Comparison of ENCODE assay signal across 8 cellular contexts in genomic region chr5:141182248-141182647, GRCh38. TPM values are rescaled to one million over a fixed set of nuclear protein-coding genes. Genes with fewer than 3 reads are reported as not detected.
A peak's percentile ranks its signal among the peaks of the same experiment; 100 is the strongest.
DNase-seq lines count a peak whose midpoint lies in the region; ATAC-seq, FAIRE-seq and TF ChIP-seq lines count a peak whose summit lies in the region.

PCDHB16 (plus strand) TSS chr5:141182387; CDS start chr5:141182560, 173 bp downstream.

- H3K36me3 ChIP-seq in SK-N-MC (ENCODE audit: insufficient read depth, low read length) (no peaks in the 10 kb centered on the region), skeletal muscle tissue (ENCODE audit: control insufficient read depth in 3 of 3, insufficient read depth in 3 of 3, low read length in 3 of 3) (no peaks in the 10 kb centered on the region), colonic mucosa (no peaks in the 10 kb centered on the region), small intestine (ENCODE audit: control insufficient read depth in 2 of 2, insufficient read depth in 2 of 2, low read length in 2 of 2) (no peaks in the 10 kb centered on the region)

- 15 to 31% (median 30%) methylated on average over 13 of the region's 13 CpGs for WGBS in small intestine, 3 donors

- peak; percentile 14 for DNase-seq in HEK293T (ENCODE audit: extremely low spot score)
- DNase-seq in SK-N-MC (ENCODE audit: low read depth, low spot score): peak; percentile 68
- peak; percentile 37 for DNase-seq in left ventricle myocardium superior
- no peak for DNase-seq in colonic mucosa
- no peak for DNase-seq in small intestine

- no peak for FAIRE-seq in small intestine (lab: Jason Lieb, UNC)

- no peak for TF ChIP-seq CTCF in colonic mucosa (IDR thresholded peaks at IDR 0.05)

- no peaks in the 10 kb centered on the region for H3K4me1 ChIP-seq in skeletal muscle tissue (ENCODE audit: control insufficient read depth in 3 of 3, insufficient read depth in 3 of 3, low read length in 3 of 3)
- no peaks in the 10 kb centered on the region for H3K4me1 ChIP-seq in colonic mucosa
- no peaks in the 10 kb centered on the region for H3K4me1 ChIP-seq in small intestine (ENCODE audit: control insufficient read depth in 2 of 2, insufficient read depth in 1 of 2, low read depth in 1 of 2, low read length in 1 of 2)

- H3K27me3 ChIP-seq in skeletal muscle tissue (ENCODE audit: control insufficient read depth in 3 of 3, insufficient read depth in 3 of 3, low read length in 3 of 3): peaks cover 0 to 10% (median 6%) of the 10 kb centered on the region in 3 donors
- H3K27me3 ChIP-seq in colonic mucosa: no peaks in the 10 kb centered on the region
- no peaks in the 10 kb centered on the region for H3K27me3 ChIP-seq in small intestine (ENCODE audit: control insufficient read depth in 2 of 2, insufficient read depth in 2 of 2, low read length in 2 of 2)

- CTCF ChIA-PET in HEK293T (lab: Yijun Ruan, JAX): interaction anchor here (0.6 to 1.3 kb wide), 4 partner anchors 18 to 1382 kb away, joined by 3 to 5 read pairs (median 3); partner anchors contain the start of gene PCDHB5

- no peaks in the 10 kb centered on the region for H3K9me3 ChIP-seq in SK-N-MC (ENCODE audit: low read depth, low read length)
- peaks cover 6 to 19% (median 12%) of the 10 kb centered on the region in 3 donors for H3K9me3 ChIP-seq in skeletal muscle tissue (ENCODE audit: control insufficient read depth in 3 of 3, low read length in 3 of 3)
- no peaks in the 10 kb centered on the region for H3K9me3 ChIP-seq in colonic mucosa
- H3K9me3 ChIP-seq in small intestine (ENCODE audit: control insufficient read depth, low read depth): no peaks in the 10 kb centered on the region

- peak within 1 kb of the TSS; percentile 77 for H3K4me3 ChIP-seq in SK-N-MC
- H3K4me3 ChIP-seq in skeletal muscle tissue (ENCODE audit: low read length in 3 of 3): peak within 1 kb of the TSS; percentile 45 to 60 (median 49)
- H3K4me3 ChIP-seq in colonic mucosa: no peak within 1 kb of the TSS
- H3K4me3 ChIP-seq in small intestine (ENCODE audit: low read depth in 1 of 2, low read length in 2 of 2): no peak within 1 kb of the TSS

- POLR2A ChIA-PET in HEK293T (lab: Yijun Ruan, JAX): no interaction called here

- ATAC-seq in left ventricle myocardium superior (peak; percentile 54), GM18511 (IDR thresholded peaks at IDR 0.05; ENCODE audit: unreplicated experiment) (no peak), HG02610 (IDR thresholded peaks at IDR 0.05; ENCODE audit: unreplicated experiment) (no peak)

- H3K27ac ChIP-seq in SK-N-MC (no peak within 1 kb of the TSS), skeletal muscle tissue (ENCODE audit: low read depth, low read length) (no peak within 1 kb of the TSS), colonic mucosa (no peak within 1 kb of the TSS), small intestine (ENCODE audit: low read depth in 1 of 2, low read length in 1 of 2) (no peak within 1 kb of the TSS)

- intact Hi-C loops in left ventricle myocardium superior (cut with micrococcal nuclease): no loop called here
- intact Hi-C loops in colonic mucosa (cut with DNase I): no loop called here

- H3K9ac ChIP-seq in SK-N-MC (ENCODE audit: insufficient read length) (peak within 1 kb of the TSS; percentile 76), skeletal muscle tissue (ENCODE audit: low read depth in 1 of 3, low read length in 3 of 3) (peak within 1 kb of the TSS in 2 of 3 donors; percentile 10 to 59), colonic mucosa (ENCODE audit: low read depth in 2 of 2, low read length in 2 of 2) (no peak within 1 kb of the TSS)

TF ChIP-seq in HEK293T, 16 proteins besides CTCF, POLR2A, EP300 and RAD21:
- no peak for TF ChIP-seq SUZ12 (IDR thresholded peaks at IDR 0.05)
- TF ChIP-seq FOXM1 (IDR thresholded peaks at IDR 0.05; ENCODE audit: borderline replicate concordance): no peak
- TF ChIP-seq BHLHE40 (IDR thresholded peaks at IDR 0.05; ENCODE audit: borderline replicate concordance): no peak
- no peak for TF ChIP-seq SP1 (IDR thresholded peaks at IDR 0.05)
- no peak for TF ChIP-seq ZNF384 (IDR thresholded peaks at IDR 0.05)
- no peak for TF ChIP-seq FOXA1 (IDR thresholded peaks at IDR 0.05)
- no peak for TF ChIP-seq ELF4 (IDR thresholded peaks at IDR 0.05)
- TF ChIP-seq FOXK2 (IDR thresholded peaks at IDR 0.05): no peak
- TF ChIP-seq NFRKB (IDR thresholded peaks at IDR 0.05): no peak
- TF ChIP-seq PKNOX1 (IDR thresholded peaks at IDR 0.05): no peak
- no peak for TF ChIP-seq HDGF (IDR thresholded peaks at IDR 0.05; ENCODE audit: borderline replicate concordance)
TF ChIP-seq in HEK293T: peak in this region for 0.

RNA-seq across cellular contexts. Expression of gene PCDHB16, which starts in this region (rescaled TPM):
- total RNA-seq in left ventricle myocardium superior (2.7 TPM), skeletal muscle tissue (1.6 TPM), colonic mucosa (under 1 TPM; 0.17 to 0.53 TPM)
- polyA plus RNA-seq in small intestine: under 1 TPM in 1 of 3 donors, not detected in 2; 0.37 TPM

Comparison
In these comparisons a context has a peak if more than half of its experiments do, and no peak if none do; other contexts are left out.
1. DNase-seq: peak in HEK293T (single experiment), SK-N-MC (single experiment) and left ventricle myocardium superior (single experiment); none in colonic mucosa (single experiment) and small intestine (single experiment).
2. H3K4me3 ChIP-seq: peak in SK-N-MC (single experiment) and skeletal muscle tissue (3 of 3); none in colonic mucosa (single experiment) and small intestine (0 of 2).
3. H3K9ac ChIP-seq: peak in SK-N-MC (single experiment) and skeletal muscle tissue (2 of 3); none in colonic mucosa (0 of 2).